21 cellular contexts compared by ENCODE assay signal in the genomic region with DNA sequence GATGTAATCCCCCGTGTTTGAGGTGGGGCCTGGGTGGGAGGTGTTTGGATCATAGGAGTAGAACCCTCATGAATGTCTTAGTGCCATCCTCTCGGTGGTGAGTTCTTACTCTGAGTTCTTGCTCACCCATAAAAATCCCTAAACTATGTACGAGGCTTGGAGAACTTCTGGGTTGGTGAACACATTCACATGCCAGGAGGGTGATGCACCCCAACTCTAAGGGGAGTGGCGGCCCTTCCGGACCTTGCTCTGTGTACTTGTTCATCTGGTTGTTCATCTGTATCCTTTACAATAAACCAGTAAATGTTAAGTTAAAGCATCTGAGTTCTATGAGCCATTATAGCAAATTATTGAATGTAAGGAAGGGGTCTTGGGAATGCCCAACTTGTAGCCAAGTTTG.
"Had no signal": no experiment of that assay in that cellular context is flagged by ENCODE, and none has a peak within 500 bp of the region (broad histone marks: within the 10 kb centered on the region; RNA-seq: fewer than 3 reads in every experiment).

No MANE protein-coding gene starts in this region.

- H3K27ac ChIP-seq: colonic mucosa, dorsolateral prefrontal cortex, heart left ventricle, sigmoid colon, upper lobe of right lung had no signal

- H3K4me2 ChIP-seq: smooth muscle cell had no signal

- H3K36me3 Mint-ChIP-seq: activated naive CD4-positive, alpha-beta T cell treated with anti-CD3 and anti-CD28 coated beads, Interleukin-2, amount 50 U/mL, for 72 hours; natural killer cell treated with Interleukin-12 subunit alpha and Interleukin-12 subunit beta and Interleukin-15 and Interleukin-18, amount 100 ng/mL, for 72 hours had no signal

- H3K9me3 ChIP-seq: colonic mucosa, heart left ventricle, sigmoid colon, upper lobe of right lung had no signal

- ATAC-seq: activated naive CD4-positive, alpha-beta T cell treated with anti-CD3 and anti-CD28 coated beads, Interleukin-2, amount 50 U/mL, for 72 hours; effector memory CD8-positive, alpha-beta T cell; heart left ventricle; left ventricle myocardium superior; natural killer cell treated with Interleukin-12 subunit alpha and Interleukin-12 subunit beta and Interleukin-15 and Interleukin-18, amount 100 ng/mL, for 72 hours; upper lobe of right lung had no signal

- DNase-seq: activated CD4-positive, CD25-positive, alpha-beta regulatory T cell treated with anti-CD3 and anti-CD28 coated beads, Interleukin-2, amount 50 U/mL, for 72 hours; activated T-cell treated with anti-CD3 and anti-CD28 coated beads, Interleukin-2, amount 50 U/mL, for 1 hour; colonic mucosa; dorsolateral prefrontal cortex; effector memory CD8-positive, alpha-beta T cell; heart left ventricle; left ventricle myocardium superior; mammary epithelial cell; midbrain; retina; sigmoid colon; stimulated activated CD4-positive, alpha-beta T cell treated with anti-CD3 and anti-CD28 coated beads, Interleukin-15, amount 100 ng/mL, for 24 hours; stimulated activated naive CD4-positive, alpha-beta T cell; T1000; upper lobe of right lung had no signal

- H3K27me3 Mint-ChIP-seq: effector memory CD8-positive, alpha-beta T cell; progenitor cell of endocrine pancreas had no signal

- H3K4me3 ChIP-seq: colonic mucosa, dorsolateral prefrontal cortex, heart left ventricle, sigmoid colon, smooth muscle cell, upper lobe of right lung had no signal

- FAIRE-seq: endothelial cell of umbilical vein, islet of Langerhans had no signal

- H3K9me3 Mint-ChIP-seq: activated naive CD4-positive, alpha-beta T cell treated with anti-CD3 and anti-CD28 coated beads, Interleukin-2, amount 50 U/mL, for 72 hours; effector memory CD8-positive, alpha-beta T cell; natural killer cell treated with Interleukin-12 subunit alpha and Interleukin-12 subunit beta and Interleukin-15 and Interleukin-18, amount 100 ng/mL, for 72 hours had no signal

- H3K4me3 Mint-ChIP-seq: effector memory CD8-positive, alpha-beta T cell; natural killer cell treated with Interleukin-12 subunit alpha and Interleukin-12 subunit beta and Interleukin-15 and Interleukin-18, amount 100 ng/mL, for 72 hours had no signal

- H3K27me3 ChIP-seq: colonic mucosa, dorsolateral prefrontal cortex, heart left ventricle, sigmoid colon, upper lobe of right lung had no signal

- H3K4me1 ChIP-seq: colonic mucosa, sigmoid colon, upper lobe of right lung had no signal

- H3K27ac Mint-ChIP-seq: activated naive CD4-positive, alpha-beta T cell treated with anti-CD3 and anti-CD28 coated beads, Interleukin-2, amount 50 U/mL, for 72 hours; effector memory CD8-positive, alpha-beta T cell; natural killer cell treated with Interleukin-12 subunit alpha and Interleukin-12 subunit beta and Interleukin-15 and Interleukin-18, amount 100 ng/mL, for 72 hours; progenitor cell of endocrine pancreas had no signal
